ENCODE assay signal across 8 cellular contexts in genomic region chrX:318739-319578, GRCh38. TPM values are rescaled to one million over a fixed set of nuclear protein-coding genes. Genes with fewer than 3 reads are reported as not detected.
A peak's percentile ranks its signal among the peaks of the same experiment; 100 is the strongest.
DNase-seq lines count a peak whose midpoint lies in the region; ATAC-seq and TF ChIP-seq lines count a peak whose summit lies in the region.

TSS of gene GTPBP6 (minus strand) at chrX:318796. CDS start at chrX:318787, 9 bp downstream.

- CTCF ChIA-PET in PC-9 (lab: Charles Lee), result no interaction called here

- DNase-seq in GM12864 (ENCODE audit: low read depth) (peak; percentile 99), PC-9 (peak; percentile 92 to 97), heart right ventricle (peak; percentile 99 to 100), putamen (ENCODE audit: low spot score) (peak; percentile 100), NCI-H526 (lab: John Stamatoyannopoulos, UW) (no peak), OCI-M2 (lab: John Stamatoyannopoulos, UW; ENCODE audit: unreplicated experiment) (no peak)
- DNase-seq in activated naive CD8-positive, alpha-beta T cell treated with anti-CD3 and anti-CD28 coated beads for 36 hours, result peak; percentile 99

- H3K9me2 ChIP-seq in PC-9 (ENCODE audit: insufficient read depth), result no peaks in the 10 kb centered on the region

- peaks cover 6% of the 10 kb centered on the region; the same call in 1 of the 2 replicates for H3F3A ChIP-seq in PC-9 (ENCODE audit: insufficient read depth, low read depth)

- intact Hi-C loops in PC-9 (cut with micrococcal nuclease; ENCODE audit: unreplicated experiment) (loop anchor here (2.0 kb wide), 1 partner anchor 36 kb away; no protein-coding TSS in a partner anchor), heart right ventricle (cut with DNase I) (loop anchor here in 2 of 10 donors (2.0 to 5.0 kb wide), 2 partner anchors 42 to 68 kb away; partner anchors contain the start of gene PPP2R3B (in 1 of the 2))

- POLR2A ChIA-PET in PC-9 (lab: Charles Lee; ENCODE audit: unreplicated experiment), result no interaction called here

- H4K20me1 ChIP-seq in PC-9 (ENCODE audit: insufficient read depth), result no peaks in the 10 kb centered on the region

- peak within 1 kb of the TSS; percentile 84 for H3K4me2 ChIP-seq in PC-9

- H3K4me1 ChIP-seq in PC-9 (replicated peaks; ENCODE audit: insufficient read depth) (no peaks in the 10 kb centered on the region), heart right ventricle (peaks cover 9 to 30% (median 20%) of the 10 kb centered on the region in 9 donors)

- H3K36me3 Mint-ChIP-seq in activated naive CD8-positive, alpha-beta T cell treated with anti-CD3 and anti-CD28 coated beads for 36 hours, result peaks cover 11% of the 10 kb centered on the region

- peaks cover 13% of the 10 kb centered on the region; the same call in 1 of the 2 replicates for H3K79me2 ChIP-seq in PC-9 (ENCODE audit: low read depth)

- H3K4me3 Mint-ChIP-seq in activated naive CD8-positive, alpha-beta T cell treated with anti-CD3 and anti-CD28 coated beads for 36 hours, result peak within 1 kb of the TSS; percentile 87

- H3K27me3 Mint-ChIP-seq in activated naive CD8-positive, alpha-beta T cell treated with anti-CD3 and anti-CD28 coated beads for 36 hours, result peaks cover 4% of the 10 kb centered on the region

- H3K9me3 ChIP-seq in PC-9 (ENCODE audit: insufficient read depth, low read depth) (no peaks in the 10 kb centered on the region), heart right ventricle (no peaks in the 10 kb centered on the region)

- WGBS in heart right ventricle, 2 donors, result 0 to 1% methylated on average over 87 to 96 of the region's 97 CpGs

- TSS peak; percentile 71 for BruUV-seq in PC-9 (replicated peaks; lab: Mats Ljungman, UMichigan)

- peak within 1 kb of the TSS; percentile 97 for H3K27ac Mint-ChIP-seq in activated naive CD8-positive, alpha-beta T cell treated with anti-CD3 and anti-CD28 coated beads for 36 hours

- peak within 1 kb of the TSS; percentile 80 for H2AFZ ChIP-seq in PC-9

- H3K4me3 ChIP-seq in GM12864 (ENCODE audit: low read depth, low read length) (peak within 1 kb of the TSS; percentile 98), PC-9 (peak within 1 kb of the TSS; percentile 69), heart right ventricle (peak within 1 kb of the TSS; percentile 76 to 100 (median 94))

- TF ChIP-seq CTCF in GM12864 (IDR thresholded peaks at IDR 0.05; ENCODE audit: low read depth, low read length, missing control alignments), result peak; percentile 5
- no peak for TF ChIP-seq CTCF in PC-9 (conservative IDR thresholded peaks at IDR 0.05)
- peak in 5 of 9 donors; percentile 28 to 53 (median 40) for TF ChIP-seq CTCF in heart right ventricle (IDR thresholded peaks at IDR 0.05)

- peaks cover 18% of the 10 kb centered on the region for H3K4me1 Mint-ChIP-seq in activated naive CD8-positive, alpha-beta T cell treated with anti-CD3 and anti-CD28 coated beads for 36 hours

- peak; percentile 79 for ATAC-seq in HG02610 (IDR thresholded peaks at IDR 0.05; ENCODE audit: unreplicated experiment)
- ATAC-seq in heart right ventricle, result peak; percentile 89 to 96 (median 93)

- H3K36me3 ChIP-seq in PC-9 (ENCODE audit: low read depth), result no peaks in the 10 kb centered on the region
- H3K36me3 ChIP-seq in heart right ventricle, result peaks cover 0 to 22% (median 5%) of the 10 kb centered on the region in 9 donors

- H3K27me3 ChIP-seq in PC-9 (ENCODE audit: insufficient read depth, low read depth) (no peaks in the 10 kb centered on the region), heart right ventricle (peaks cover 0 to 1% (median under 1%) of the 10 kb centered on the region in 7 donors)

- H3K27ac ChIP-seq in PC-9 (peak within 1 kb of the TSS; percentile 78), heart right ventricle (peak within 1 kb of the TSS; percentile 91 to 98 (median 95))

- H3K9me3 Mint-ChIP-seq in activated naive CD8-positive, alpha-beta T cell treated with anti-CD3 and anti-CD28 coated beads for 36 hours, result no peaks in the 10 kb centered on the region

RNA-seq across cellular contexts. Expression of gene GTPBP6, which starts in this region (rescaled TPM):
- total RNA-seq in PC-9 (2021) (43.5 and 47.0 TPM in 2 replicates), heart right ventricle (10 to 100 TPM; 29.8 to 55.4 (median 46.3) TPM)
- total RNA-seq in activated naive CD8-positive, alpha-beta T cell treated with anti-CD3 and anti-CD28 coated beads for 36 hours, result 10 to 100 TPM; 70.5 to 71.7 TPM
- 100 to 1,000 TPM in 1 of 2 donors, 10 to 100 TPM in 1; 44.0 to 103 TPM for polyA plus RNA-seq in heart right ventricle

Comparison
In these comparisons a context has a peak if more than half of its experiments do, and no peak if none do; other contexts are left out.
1. DNase-seq: peak in GM12864 (single experiment), PC-9 (2 of 2), activated naive CD8-positive, alpha-beta T cell treated with anti-CD3 and anti-CD28 coated beads for 36 hours (single experiment), heart right ventricle (2 of 2) and putamen (single experiment); none in NCI-H526 (0 of 2) and OCI-M2 (single experiment).
2. Peak in every context shown above with its lines, with median percentiles within 50 percentile points of each other: H3K4me3 ChIP-seq.